ENCODE assay signal across 8 cellular contexts in the genomic region with DNA sequence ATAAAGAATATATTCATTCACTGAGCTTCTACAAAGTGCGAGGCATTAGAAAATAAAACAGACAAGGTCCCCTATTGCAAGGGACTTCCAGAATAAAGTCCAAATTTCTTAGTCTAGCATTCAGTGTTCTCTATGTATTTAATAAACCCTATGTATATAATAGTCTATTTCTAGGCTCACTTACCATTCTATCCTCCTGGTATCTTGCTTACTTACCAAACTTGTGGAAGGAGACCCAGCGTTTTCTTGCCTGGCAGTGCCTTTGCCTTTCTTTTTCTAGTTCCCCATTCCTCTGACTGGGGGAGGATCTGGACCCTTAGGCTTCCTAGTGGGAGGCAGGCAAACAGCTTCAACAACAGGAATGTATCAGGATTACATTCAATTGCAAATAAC. TPM values are rescaled to one million over a fixed set of nuclear protein-coding genes. Genes with fewer than 3 reads are reported as not detected.
DNase-seq lines count a peak whose midpoint lies in the region; ATAC-seq and TF ChIP-seq lines count a peak whose summit lies in the region.

No MANE protein-coding gene starts in this region.

- no peak for ATAC-seq in HG02981 (IDR thresholded peaks at IDR 0.05; ENCODE audit: unreplicated experiment)
- ATAC-seq in GM21528 (IDR thresholded peaks at IDR 0.05; ENCODE audit: low FRiP score, unreplicated experiment), result no peak
- ATAC-seq in HG02763 (IDR thresholded peaks at IDR 0.05; ENCODE audit: unreplicated experiment), result no peak

- H4K20me1 ChIP-seq in GM23248 (ENCODE audit: insufficient read depth), result no peaks in the 10 kb centered on the region; the same call in 1 of the 2 replicates

- no peak for TF ChIP-seq EP300 in sigmoid colon (IDR thresholded peaks at IDR 0.05)

- peaks cover 22% of the 10 kb centered on the region; the same call in 1 of the 2 replicates for H3F3A ChIP-seq in GM23248 (ENCODE audit: insufficient read depth)

- H3K27ac ChIP-seq in GM23248, result peak overlapping the region; percentile 33
- H3K27ac ChIP-seq in SJSA1, result no peak overlapping the region
- H3K27ac ChIP-seq in esophagus squamous epithelium, result peak overlapping the region; percentile 93 to 99 (median 98)
- H3K27ac ChIP-seq in sigmoid colon, result peak overlapping the region; percentile 95 to 99 (median 96)

- H2AFZ ChIP-seq in GM23248, result peak overlapping the region; percentile 88

- TF ChIP-seq POLR2A in esophagus squamous epithelium (IDR thresholded peaks at IDR 0.05) (no peak), sigmoid colon (IDR thresholded peaks at IDR 0.05) (no peak)

- intact Hi-C loops in esophagus squamous epithelium (cut with DNase I), result no loop called here
- intact Hi-C loops in sigmoid colon (cut with DNase I), result loop anchor here (5.0 kb wide), 1 partner anchor 42 kb away; no protein-coding TSS in a partner anchor

- DNase-seq in GM23248 (no peak), SJSA1 (ENCODE audit: low read depth in 1 of 2, low spot score in 2 of 2) (no peak), esophagus squamous epithelium (lab: John Stamatoyannopoulos, UW) (no peak), sigmoid colon (no peak)
- DNase-seq in stimulated activated naive CD4-positive, alpha-beta T cell (lab: John Stamatoyannopoulos, UW), result no peak

- peak overlapping the region; percentile 74 for H3K4me2 ChIP-seq in GM23248 (ENCODE audit: unreplicated experiment)

- H3K27me3 ChIP-seq in GM23248 (replicated peaks; ENCODE audit: insufficient read depth) (no peaks in the 10 kb centered on the region), SJSA1 (replicated peaks) (no peaks in the 10 kb centered on the region), esophagus squamous epithelium (no peaks in the 10 kb centered on the region), sigmoid colon (no peaks in the 10 kb centered on the region)

- H3K4me1 ChIP-seq in GM23248 (ENCODE audit: insufficient read depth) (peaks cover 32% of the 10 kb centered on the region), SJSA1 (replicated peaks) (peaks cover 20% of the 10 kb centered on the region), esophagus squamous epithelium (peaks cover 8 to 39% (median 18%) of the 10 kb centered on the region in 3 donors), sigmoid colon (peaks cover 0 to 34% (median 30%) of the 10 kb centered on the region in 4 donors)

- H3K79me2 ChIP-seq in GM23248 (ENCODE audit: insufficient read depth), result peaks cover 35% of the 10 kb centered on the region

- no peaks in the 10 kb centered on the region for H3K9me2 ChIP-seq in GM23248 (ENCODE audit: insufficient read depth)

- H3K36me3 ChIP-seq in GM23248 (ENCODE audit: low read depth) (no peaks in the 10 kb centered on the region), SJSA1 (peaks cover 3% of the 10 kb centered on the region; the same call in 1 of the 2 replicates), esophagus squamous epithelium (no peaks in the 10 kb centered on the region), sigmoid colon (no peaks in the 10 kb centered on the region)

- no peak overlapping the region for H3K9ac ChIP-seq in GM23248

- TF ChIP-seq CTCF in esophagus squamous epithelium (IDR thresholded peaks at IDR 0.05) (no peak), sigmoid colon (IDR thresholded peaks at IDR 0.05) (no peak)

- H3K4me3 ChIP-seq in GM23248 (peak overlapping the region; percentile 77), SJSA1 (peak overlapping the region; percentile 73), esophagus squamous epithelium (peak overlapping the region; percentile 86 to 93 (median 92)), sigmoid colon (peak overlapping the region in 3 of 4 donors; percentile 73 to 92 (median 91))

- no peaks in the 10 kb centered on the region for H3K9me3 ChIP-seq in GM23248 (ENCODE audit: low read depth)
- H3K9me3 ChIP-seq in SJSA1 (replicated peaks), result no peaks in the 10 kb centered on the region
- H3K9me3 ChIP-seq in esophagus squamous epithelium, result no peaks in the 10 kb centered on the region
- no peaks in the 10 kb centered on the region for H3K9me3 ChIP-seq in sigmoid colon

- WGBS in GM23248 (ENCODE audit: low coverage in 1 of 2, low lambda C conversion rate in 2 of 2, missing lambda C conversion rate in 2 of 2), 2 experiments, result 43% methylated on average over 2 of the region's 2 CpGs
- 31 to 44% methylated on average over 2 of the region's 2 CpGs for WGBS in esophagus squamous epithelium, 2 donors
- 59 to 66% methylated on average over 2 of the region's 2 CpGs for WGBS in sigmoid colon, 2 donors

- in situ Hi-C loops in GM23248 (cut with MboI), result no loop called here

RNA-seq across cellular contexts. Expression of gene RNF19B, which starts 0.6 kb away (rescaled TPM):
- total RNA-seq in GM23248 (2014; rRNA removed; shearing (Covaris generic)), result 9.5 and 11.1 TPM in 2 replicates
- polyA plus RNA-seq in GM23248 (2016; fragmentation: Nextera tagmentation; extraction: Ambion mirVana) (1.5 and 1.6 TPM in 2 replicates), sigmoid colon (10 to 100 TPM; 43.2 to 50.7 (median 46.7) TPM)
- 8.6 and 9.8 TPM in 2 replicates for total RNA-seq in SJSA1 (2014; rRNA removed; shearing (Covaris generic))
- total RNA-seq in esophagus squamous epithelium (10 to 100 TPM; 24.2 to 61.6 (median 46.4) TPM), sigmoid colon (10 to 100 TPM; 14.5 to 28.9 (median 21.6) TPM)
